ENCODE assay signal across 26 cellular contexts in genomic region chr5:173481821-173482220, GRCh38.
"Had no signal": no experiment of that assay in that cellular context is flagged by ENCODE, and none has a peak within 500 bp of the region (broad histone marks: within the 10 kb centered on the region; RNA-seq: fewer than 3 reads in every experiment).

No MANE protein-coding gene starts in this region.

- H2AFZ ChIP-seq: hepatocyte had no signal

- H3K36me3 ChIP-seq: esophagus muscularis mucosa, esophagus squamous epithelium, gastrocnemius medialis, gastroesophageal sphincter, heart left ventricle, heart right ventricle had no signal

- H3K4me2 ChIP-seq: hepatocyte had no signal

- H3K4me1 ChIP-seq: gastrocnemius medialis had no signal

- ATAC-seq: effector memory CD8-positive, alpha-beta T cell; esophagus mucosa; foreskin keratinocyte; gastrocnemius medialis; gastroesophageal sphincter; heart left ventricle; heart right ventricle had no signal

- H3K27ac Mint-ChIP-seq: dendritic cell treated with granulocyte-macrophage colony-stimulating factor and Interleukin-4, amounts not matched to agents 40 ng/mL and 50 ng/mL, for 4 days; effector memory CD8-positive, alpha-beta T cell; endodermal cell had no signal

- H3K4me3 ChIP-seq: coronary artery, dorsolateral prefrontal cortex, esophagus muscularis mucosa, esophagus squamous epithelium, gastrocnemius medialis, gastroesophageal sphincter, heart left ventricle, heart right ventricle, hepatocyte had no signal

- H3K27me3 ChIP-seq: dorsolateral prefrontal cortex, esophagus muscularis mucosa, foreskin keratinocyte, gastrocnemius medialis, gastroesophageal sphincter, heart left ventricle, hepatocyte had no signal

- H3K79me2 ChIP-seq: hepatocyte had no signal

- DNase-seq: cortex of kidney; dermis blood vessel endothelial cell; dorsolateral prefrontal cortex; effector CD4-positive, alpha-beta T cell; effector CD8-positive, alpha-beta T cell; effector memory CD4-positive, alpha-beta T cell; effector memory CD8-positive, alpha-beta T cell; endodermal cell; erythroblast; esophagus squamous epithelium; foreskin fibroblast; foreskin keratinocyte; foreskin melanocyte; gastrocnemius medialis; glutamatergic neuron; head of caudate nucleus; heart left ventricle; heart right ventricle; hippocampal formation had no signal

- H3K4me1 Mint-ChIP-seq: endodermal cell had no signal

- H3K9me3 ChIP-seq: esophagus muscularis mucosa, esophagus squamous epithelium, gastrocnemius medialis, gastroesophageal sphincter, heart left ventricle, heart right ventricle had no signal

- H3K9me3 Mint-ChIP-seq: dendritic cell treated with granulocyte-macrophage colony-stimulating factor and Interleukin-4, amounts not matched to agents 40 ng/mL and 50 ng/mL, for 4 days; effector memory CD8-positive, alpha-beta T cell; endodermal cell had no signal

- H3K27ac ChIP-seq: coronary artery, dorsolateral prefrontal cortex, epithelial cell of prostate, esophagus muscularis mucosa, esophagus squamous epithelium, gastrocnemius medialis, gastroesophageal sphincter, heart left ventricle, heart right ventricle, hepatocyte had no signal

- H3K4me3 Mint-ChIP-seq: dendritic cell treated with granulocyte-macrophage colony-stimulating factor and Interleukin-4, amounts not matched to agents 40 ng/mL and 50 ng/mL, for 4 days; effector memory CD8-positive, alpha-beta T cell; endodermal cell had no signal
